Comparison of ENCODE assay signal across 1 cellular context in genomic region chrX:119398974-119399771, GRCh38.
A peak's percentile ranks its signal among the peaks of the same experiment; 100 is the strongest.
TF ChIP-seq lines count a peak whose summit lies in the region.

SLC25A43 (plus strand) TSS chrX:119399336; CDS start chrX:119399404, 68 bp downstream.

TF ChIP-seq in GM12878, 131 proteins besides CTCF, POLR2A, EP300 and RAD21 (continued from another document and continues in another):
- TF ChIP-seq ZNF592 (IDR thresholded peaks at IDR 0.05) (0 out of 2 replicates have a peak, but pooled peaks have one; percentile 38), MTA2 (IDR thresholded peaks at IDR 0.05; ENCODE audit: low read depth) (no peak), IKZF1 (conservative IDR thresholded peaks at IDR 0.05) (peak; percentile 45; the same call in 1 of the 2 replicates), YY1 (IDR thresholded peaks at IDR 0.05; ENCODE audit: low read depth, low read length) (peak; percentile 40; the same call in 1 of the 2 replicates), BRCA1 (IDR thresholded peaks at IDR 0.05; ENCODE audit: low read depth, low read length) (no peak), ATF2 (IDR thresholded peaks at IDR 0.05; ENCODE audit: low read length) (no peak), SRF (IDR thresholded peaks at IDR 0.05; ENCODE audit: low read depth in 2 of 2, low read length in 2 of 2) (no peak), DPF2 (IDR thresholded peaks at IDR 0.05) (0 out of 2 replicates have a peak, but pooled peaks have one; percentile 34), NR2C2 (IDR thresholded peaks at IDR 0.05; ENCODE audit: borderline replicate concordance, control insufficient read depth, insufficient read length, low read depth) (no peak), TCF3 (IDR thresholded peaks at IDR 0.05; ENCODE audit: borderline replicate concordance, insufficient read depth, low read depth, low read length) (no peak), GABPA (IDR thresholded peaks at IDR 0.05; ENCODE audit: low read depth) (no peak), E2F4 (IDR thresholded peaks at IDR 0.05; ENCODE audit: low read depth, low read length) (no peak), ZBTB4 (CRISPR knock-in tag; IDR thresholded peaks at IDR 0.05) (no peak), NR2F1 (conservative IDR thresholded peaks at IDR 0.05) (peak; percentile 53; the same call in 1 of the 2 replicates), MLLT1 (IDR thresholded peaks at IDR 0.05) (no peak), BACH1 (IDR thresholded peaks at IDR 0.05; ENCODE audit: borderline replicate concordance) (0 out of 2 replicates have a peak, but pooled peaks have one; percentile 48), LARP7 (IDR thresholded peaks at IDR 0.05) (peak; percentile 70; the same call in 1 of the 2 replicates), HDAC2 (IDR thresholded peaks at IDR 0.05) (no peak), BCL11A (IDR thresholded peaks at IDR 0.05; ENCODE audit: low read depth, low read length) (no peak), NFIC (IDR thresholded peaks at IDR 0.05; ENCODE audit: low read depth, low read length) (no peak), ATF3 (IDR thresholded peaks at IDR 0.05; ENCODE audit: borderline replicate concordance, extremely low read depth, low read depth, low read length) (no peak), JUNB (IDR thresholded peaks at IDR 0.05) (no peak), FOXK2 (IDR thresholded peaks at IDR 0.05) (peak; percentile 60), POLR2AphosphoS5 (IDR thresholded peaks at IDR 0.05; ENCODE audit: low read length) (no peak), ZNF687 (IDR thresholded peaks at IDR 0.05) (peak; percentile 73; the same call in 1 of the 2 replicates), MEF2A (IDR thresholded peaks at IDR 0.05; ENCODE audit: insufficient read depth, low read depth, low read length) (no peak), CREB1 (IDR thresholded peaks at IDR 0.05; ENCODE audit: low read depth) (no peak), ATF7 (IDR thresholded peaks at IDR 0.05; ENCODE audit: low read depth) (peak; percentile 54; the same call in 1 of the 2 replicates), SPI1 (IDR thresholded peaks at IDR 0.05; ENCODE audit: borderline replicate concordance, insufficient read depth, low read depth, low read length) (no peak), PAX5 (IDR thresholded peaks at IDR 0.05; ENCODE audit: borderline replicate concordance, low read depth, low read length) (no peak), HDGF (IDR thresholded peaks at IDR 0.05) (no peak), ZNF384 (IDR thresholded peaks at IDR 0.05; ENCODE audit: borderline replicate concordance, low read depth, low read length) (no peak), RB1 (IDR thresholded peaks at IDR 0.05; ENCODE audit: borderline replicate concordance) (no peak), FOXM1 (IDR thresholded peaks at IDR 0.05; ENCODE audit: low read depth, low read length) (no peak), CHD2 (IDR thresholded peaks at IDR 0.05; ENCODE audit: borderline replicate concordance, low read depth, low read length) (no peak), ZBTB11 (CRISPR knock-in tag; IDR thresholded peaks at IDR 0.05) (no peak), E4F1 (IDR thresholded peaks at IDR 0.05; ENCODE audit: borderline replicate concordance, partially characterized antibody) (no peak)
